1 cellular context compared by ENCODE assay signal in the genomic region with DNA sequence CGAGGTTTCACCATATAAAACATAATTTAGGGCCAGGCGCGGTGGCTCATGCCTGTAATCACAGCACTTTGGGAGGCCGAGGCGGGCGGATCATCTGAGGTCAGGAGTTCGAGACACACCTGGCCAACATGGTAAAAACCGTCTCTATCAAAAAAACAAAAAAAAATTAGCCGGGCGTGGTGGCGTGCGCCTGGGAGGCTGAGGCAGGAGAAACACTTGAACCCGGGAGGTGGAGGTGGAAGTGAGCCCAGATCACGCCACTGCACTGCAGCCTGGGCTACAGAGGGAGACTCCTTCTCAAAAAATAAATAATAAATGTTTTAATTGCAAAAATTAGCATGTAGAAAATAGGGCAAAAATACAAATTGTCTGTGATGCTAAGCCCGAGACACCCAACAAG.
TF ChIP-seq lines count a peak whose summit lies in the region.

No MANE protein-coding gene starts in this region.

TF ChIP-seq in K562, 482 proteins besides CTCF, POLR2A, EP300 and RAD21 (continued from another document):
- no peak for TF ChIP-seq KLF13 (tag; IDR thresholded peaks at IDR 0.05; ENCODE audit: borderline replicate concordance, low read depth)
- no peak for TF ChIP-seq BRF1 (IDR thresholded peaks at IDR 0.05; ENCODE audit: borderline replicate concordance, extremely low read depth, insufficient read length)
- no peak for TF ChIP-seq EP400 (IDR thresholded peaks at IDR 0.05)
- no peak for TF ChIP-seq DDX20 (tag; IDR thresholded peaks at IDR 0.05; ENCODE audit: low read depth)
- TF ChIP-seq THRAP3 (IDR thresholded peaks at IDR 0.05; ENCODE audit: borderline replicate concordance), result no peak
- no peak for TF ChIP-seq KDM2B (CRISPR knock-in tag; IDR thresholded peaks at IDR 0.05)
- no peak for TF ChIP-seq CBX8 (IDR thresholded peaks at IDR 0.05; ENCODE audit: borderline replicate concordance, extremely low read depth, low read depth, low read length, poor library complexity, severe bottlenecking)
- TF ChIP-seq HSF4 (CRISPR knock-in tag; IDR thresholded peaks at IDR 0.05; ENCODE audit: borderline replicate concordance), result no peak
- no peak for TF ChIP-seq CC2D1A (IDR thresholded peaks at IDR 0.05)
- no peak for TF ChIP-seq POLR2AphosphoS2 (IDR thresholded peaks at IDR 0.05; ENCODE audit: low read length)
- TF ChIP-seq, protein P1, sequence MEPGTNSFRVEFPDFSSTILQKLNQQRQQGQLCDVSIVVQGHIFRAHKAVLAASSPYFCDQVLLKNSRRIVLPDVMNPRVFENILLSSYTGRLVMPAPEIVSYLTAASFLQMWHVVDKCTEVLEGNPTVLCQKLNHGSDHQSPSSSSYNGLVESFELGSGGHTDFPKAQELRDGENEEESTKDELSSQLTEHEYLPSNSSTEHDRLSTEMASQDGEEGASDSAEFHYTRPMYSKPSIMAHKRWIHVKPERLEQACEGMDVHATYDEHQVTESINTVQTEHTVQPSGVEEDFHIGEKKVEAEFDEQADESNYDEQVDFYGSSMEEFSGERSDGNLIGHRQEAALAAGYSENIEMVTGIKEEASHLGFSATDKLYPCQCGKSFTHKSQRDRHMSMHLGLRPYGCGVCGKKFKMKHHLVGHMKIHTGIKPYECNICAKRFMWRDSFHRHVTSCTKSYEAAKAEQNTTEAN (CRISPR knock-in tag; IDR thresholded peaks at IDR 0.05), result no peak
- TF ChIP-seq, protein P2, sequence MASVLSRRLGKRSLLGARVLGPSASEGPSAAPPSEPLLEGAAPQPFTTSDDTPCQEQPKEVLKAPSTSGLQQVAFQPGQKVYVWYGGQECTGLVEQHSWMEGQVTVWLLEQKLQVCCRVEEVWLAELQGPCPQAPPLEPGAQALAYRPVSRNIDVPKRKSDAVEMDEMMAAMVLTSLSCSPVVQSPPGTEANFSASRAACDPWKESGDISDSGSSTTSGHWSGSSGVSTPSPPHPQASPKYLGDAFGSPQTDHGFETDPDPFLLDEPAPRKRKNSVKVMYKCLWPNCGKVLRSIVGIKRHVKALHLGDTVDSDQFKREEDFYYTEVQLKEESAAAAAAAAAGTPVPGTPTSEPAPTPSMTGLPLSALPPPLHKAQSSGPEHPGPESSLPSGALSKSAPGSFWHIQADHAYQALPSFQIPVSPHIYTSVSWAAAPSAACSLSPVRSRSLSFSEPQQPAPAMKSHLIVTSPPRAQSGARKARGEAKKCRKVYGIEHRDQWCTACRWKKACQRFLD (CRISPR knock-in tag; IDR thresholded peaks at IDR 0.05), result no peak
- TF ChIP-seq TAL1 (IDR thresholded peaks at IDR 0.05), result no peak
- TF ChIP-seq, protein P3, sequence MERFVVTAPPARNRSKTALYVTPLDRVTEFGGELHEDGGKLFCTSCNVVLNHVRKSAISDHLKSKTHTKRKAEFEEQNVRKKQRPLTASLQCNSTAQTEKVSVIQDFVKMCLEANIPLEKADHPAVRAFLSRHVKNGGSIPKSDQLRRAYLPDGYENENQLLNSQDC (CRISPR knock-in tag; IDR thresholded peaks at IDR 0.05), result no peak
